Comparison of ENCODE assay signal across 10 cellular contexts in genomic region chr2:237540823-237541222, GRCh38. TPM values are rescaled to one million over a fixed set of nuclear protein-coding genes. Genes with fewer than 3 reads are reported as not detected.
A peak's percentile ranks its signal among the peaks of the same experiment; 100 is the strongest.
DNase-seq lines count a peak whose midpoint lies in the region; ATAC-seq and TF ChIP-seq lines count a peak whose summit lies in the region.
"Had no signal": no experiment of that assay in that cellular context is flagged by ENCODE, and none has a peak within 500 bp of the region (broad histone marks: within the 10 kb centered on the region; RNA-seq: fewer than 3 reads in every experiment).

No MANE protein-coding gene starts in this region.

- BruUV-seq in Panc1 (replicated peaks; lab: Mats Ljungman, UMichigan): no TSS peak

- WGBS in gastroesophageal sphincter (ENCODE audit: low coverage in 1 of 2), 2 donors: 30 to 80% methylated on average over 1 to 3 of the region's 6 CpGs
- 48 to 60% methylated on average over 5 to 6 of the region's 6 CpGs for WGBS in tibial nerve, 2 donors

- H3K4me3 ChIP-seq in Panc1 (ENCODE audit: low read depth in 2 of 2, low read length in 2 of 2): no peak overlapping the region
- H3K4me3 ChIP-seq in gastroesophageal sphincter: no peak overlapping the region
- no peak overlapping the region for H3K4me3 ChIP-seq in tibial nerve

- in situ Hi-C loops in Panc1 (cut with HindIII; ENCODE audit: low pct_unique_long_range_greater_than_20kb, low sequenced_read_pairs): no loop called here

- H3K4me1 ChIP-seq in Panc1 (ENCODE audit: control insufficient read depth, insufficient read depth, low read length) (no peaks in the 10 kb centered on the region), gastroesophageal sphincter (peaks cover 0 to 17% (median 11%) of the 10 kb centered on the region in 3 donors), tibial nerve (peaks cover 0 to 32% (median 6%) of the 10 kb centered on the region in 4 donors)

- TF ChIP-seq POLR2A in gastroesophageal sphincter (IDR thresholded peaks at IDR 0.05) (no peak), tibial nerve (IDR thresholded peaks at IDR 0.05) (no peak)

- peak; percentile 44 for ATAC-seq in Panc1
- peak; percentile 74 for ATAC-seq in gastroesophageal sphincter
- no peak for ATAC-seq in HG03565 (IDR thresholded peaks at IDR 0.05; ENCODE audit: unreplicated experiment)
- ATAC-seq in GM18909 (IDR thresholded peaks at IDR 0.05; ENCODE audit: poor library complexity, unreplicated experiment): no peak

- H3K27me3 ChIP-seq in Panc1 (ENCODE audit: control insufficient read depth, insufficient read depth, low read length) (no peaks in the 10 kb centered on the region), gastroesophageal sphincter (peaks cover 6% of the 10 kb centered on the region), tibial nerve (no peaks in the 10 kb centered on the region)

- DNase-seq in NCI-H1436 treated with DMSO at 0.1 percent for 48 hours (lab: John Stamatoyannopoulos, UW) (peak; percentile 0), NCI-H1436 (lab: John Stamatoyannopoulos, UW) (no peak), Panc1 (ENCODE audit: low read depth, low spot score) (no peak), tibial nerve (ENCODE audit: low spot score in 2 of 2) (peak; percentile 76 to 81), KG1 (lab: John Stamatoyannopoulos, UW) (no peak)

- TF ChIP-seq EP300 in gastroesophageal sphincter (IDR thresholded peaks at IDR 0.05) (no peak), tibial nerve (IDR thresholded peaks at IDR 0.05) (no peak)

- H3K36me3 ChIP-seq in Panc1 (ENCODE audit: control insufficient read depth, insufficient read depth, low read length) (no peaks in the 10 kb centered on the region), gastroesophageal sphincter (no peaks in the 10 kb centered on the region), tibial nerve (no peaks in the 10 kb centered on the region)

- intact Hi-C loops in Panc1 (cut with micrococcal nuclease; ENCODE audit: unreplicated experiment): no loop called here

- no peak for TF ChIP-seq CTCF in Panc1 (IDR thresholded peaks at IDR 0.05)
- TF ChIP-seq CTCF in gastroesophageal sphincter (IDR thresholded peaks at IDR 0.05): no peak
- no peak for TF ChIP-seq CTCF in tibial nerve (IDR thresholded peaks at IDR 0.05)

- CTCF ChIA-PET in Panc1 (lab: Charles Lee): interaction anchor here (0.8 to 1.4 kb wide), 2 partner anchors 28 to 31 kb away, joined by 3 to 5 read pairs; no protein-coding TSS in a partner anchor

- POLR2A ChIA-PET in Panc1 (lab: Charles Lee): no interaction called here

- H3K9me3 ChIP-seq in Panc1 (ENCODE audit: control insufficient read depth, insufficient read depth, low read depth, low read length): no peaks in the 10 kb centered on the region
- no peaks in the 10 kb centered on the region for H3K9me3 ChIP-seq in gastroesophageal sphincter
- H3K9me3 ChIP-seq in tibial nerve: peaks cover 0 to 7% (median 0%) of the 10 kb centered on the region in 4 donors

- H3K27ac ChIP-seq in Panc1 (ENCODE audit: low read length): no peak overlapping the region
- H3K27ac ChIP-seq in gastroesophageal sphincter: no peak overlapping the region
- H3K27ac ChIP-seq in tibial nerve: no peak overlapping the region

RNA-seq across cellular contexts. Expression of gene PRLH, which starts 25.6 kb away (rescaled TPM):
- total RNA-seq in Panc1 (2021; ENCODE audit: unreplicated experiment): not detected
- polyA plus RNA-seq in Panc1 (2012; ENCODE audit: insufficient read length): not detected
- total RNA-seq in gastroesophageal sphincter: not detected
- total RNA-seq in tibial nerve: not detected
- total RNA-seq: A673, neural crest cell had no signal

RNA-seq across cellular contexts. Expression of gene RAB17, which starts 49.7 kb away (rescaled TPM):
- total RNA-seq in Panc1 (2021; ENCODE audit: unreplicated experiment) (23.6 TPM), gastroesophageal sphincter (1 to 10 TPM in 3 of 4 donors, under 1 TPM in 1; 0.81 to 6.7 (median 3.2) TPM), tibial nerve (1 to 10 TPM in 1 of 4 donors, under 1 TPM in 1, not detected in 2; 0.63 to 2.1 TPM)
- 8.5 TPM for polyA plus RNA-seq in Panc1 (2012; ENCODE audit: insufficient read length)
- total RNA-seq: neural crest cell had no signal

RNA-seq across cellular contexts. Expression of gene MLPH, which starts 53.8 kb away (rescaled TPM):
- total RNA-seq in Panc1 (2021; ENCODE audit: unreplicated experiment): 60.2 TPM
- polyA plus RNA-seq in Panc1 (2012; ENCODE audit: insufficient read length): 42.9 TPM
- 10 to 100 TPM in 2 of 4 donors, 1 to 10 TPM in 2; 1.8 to 13.8 (median 10.8) TPM for total RNA-seq in gastroesophageal sphincter
- 100 to 1,000 TPM in 1 of 4 donors, 10 to 100 TPM in 3; 41.4 to 108 (median 62.1) TPM for total RNA-seq in tibial nerve
- total RNA-seq: A673, neural crest cell had no signal

Comparison
In these comparisons a context has a peak if more than half of its experiments do, and no peak if none do; other contexts are left out.
1. DNase-seq: peak in NCI-H1436 treated with DMSO at 0.1 percent for 48 hours (single experiment) and tibial nerve (2 of 2); none in NCI-H1436 (single experiment), Panc1 (single experiment) and KG1 (single experiment).
2. ATAC-seq: peak in Panc1 (single experiment) and gastroesophageal sphincter (single experiment); none in HG03565 (single experiment) and GM18909 (single experiment).